30 cellular contexts compared by ENCODE assay signal in the genomic region with DNA sequence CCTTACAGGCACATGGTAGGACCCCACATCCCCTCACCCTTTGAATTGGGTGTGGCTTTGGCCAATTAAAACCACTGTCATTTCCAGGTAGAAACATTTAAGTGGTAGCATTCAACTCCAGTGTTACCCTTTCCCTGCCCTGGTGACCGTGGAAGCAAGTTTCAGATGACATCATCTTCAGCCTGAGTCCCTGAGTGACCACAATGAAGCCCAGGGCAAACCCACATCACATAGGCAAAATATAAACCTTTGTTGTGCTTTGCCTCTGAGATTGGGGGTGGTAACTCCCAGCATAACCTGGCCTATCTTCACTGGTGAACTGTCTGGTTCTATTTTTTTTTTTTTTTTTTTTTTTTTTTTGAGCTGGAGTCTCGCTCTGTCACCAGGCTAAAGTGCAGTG.
A peak's percentile ranks its signal among the peaks of the same experiment; 100 is the strongest.
DNase-seq lines count a peak whose midpoint lies in the region; ATAC-seq, FAIRE-seq and TF ChIP-seq lines count a peak whose summit lies in the region.
"Had no signal": no experiment of that assay in that cellular context is flagged by ENCODE, and none has a peak within 500 bp of the region (broad histone marks: within the 10 kb centered on the region; RNA-seq: fewer than 3 reads in every experiment).

No MANE protein-coding gene starts in this region.

- no peak overlapping the region for H3K27ac Mint-ChIP-seq in stimulated activated naive CD8-positive, alpha-beta T cell treated with anti-CD3 and anti-CD28 coated beads, Interleukin-15, amount 100 ng/mL, for 72 hours
- H3K27ac Mint-ChIP-seq: CD4-positive, alpha-beta memory T cell had no signal

- H3K27me3 ChIP-seq in spleen (replicated peaks in 1 of 7) = no peaks in the 10 kb centered on the region

- H3K27ac ChIP-seq in spleen = peak overlapping the region in 6 of 8 donors; percentile 1 to 68 (median 43)
- H3K27ac ChIP-seq: A549, PC-9, SK-N-MC had no signal

- WGBS in spleen, 5 donors = 63 to 75% (median 67%) methylated on average over 2 of the region's 2 CpGs

- no peaks in the 10 kb centered on the region for H3K9me3 Mint-ChIP-seq in stimulated activated naive CD8-positive, alpha-beta T cell treated with anti-CD3 and anti-CD28 coated beads, Interleukin-15, amount 100 ng/mL, for 72 hours
- H3K9me3 Mint-ChIP-seq: CD4-positive, alpha-beta memory T cell had no signal

- peaks cover 0 to 7% (median 0%) of the 10 kb centered on the region in 6 donors for H3K4me1 ChIP-seq in spleen
- H3K4me1 ChIP-seq: A549, Caco-2 had no signal

- intact Hi-C loops in spleen (cut with DNase I; ENCODE audit: low total_unique reads) = no loop called here

- no peaks in the 10 kb centered on the region for H3K9me3 ChIP-seq in spleen
- H3K9me3 ChIP-seq: A549, Caco-2 had no signal

- ATAC-seq in stimulated activated naive CD8-positive, alpha-beta T cell treated with anti-CD3 and anti-CD28 coated beads, Interleukin-15, amount 100 ng/mL, for 72 hours = no peak
- ATAC-seq: A549, GM12878 had no signal

- H3K4me3 ChIP-seq in spleen = no peak overlapping the region
- H3K4me3 ChIP-seq: A549, GM12878, PC-9, SK-N-MC had no signal

- DNase-seq in EH (ENCODE audit: low read depth) (peak; percentile 22), M059J (ENCODE audit: low read depth) (peak; percentile 87), SW480 (ENCODE audit: low spot score) (peak; percentile 66), spleen (no peak), D721Med (ENCODE audit: insufficient read length, low spot score) (no peak), DMS79 treated with DMSO at 0.1 percent for 48 hours (lab: John Stamatoyannopoulos, UW) (no peak)
- no peak for DNase-seq in stimulated activated naive CD8-positive, alpha-beta T cell treated with anti-CD3 and anti-CD28 coated beads, Interleukin-15, amount 100 ng/mL, for 72 hours
- DNase-seq: AML-193; C1 segment of cervical spinal cord; Caco-2; CD4-positive, alpha-beta memory T cell; DND-41; GDM1; GOT3; HCEC 1CT; KG1; NCI-H1048; NCI-H1417; NCI-H1694; NCI-H2029 treated with DMSO at 0.1 percent for 48 hours; NCI-H446 treated with DMSO at 0.1 percent for 48 hours; NCI-H526; NCI-H82; PC-9; Right ventricle myocardium superior; RPMI8226 had no signal

- no peak for TF ChIP-seq POLR2A in spleen (IDR thresholded peaks at IDR 0.05)

- H3K36me3 ChIP-seq in spleen = no peaks in the 10 kb centered on the region

- TF ChIP-seq CTCF in spleen (IDR thresholded peaks at IDR 0.05 in 8 of 11, conservative IDR thresholded peaks at IDR 0.05 in 3 of 11) (no peak), D721Med (IDR thresholded peaks at IDR 0.05; ENCODE audit: insufficient read depth, missing control alignments) (no peak)

- H3K27me3 Mint-ChIP-seq in stimulated activated naive CD8-positive, alpha-beta T cell treated with anti-CD3 and anti-CD28 coated beads, Interleukin-15, amount 100 ng/mL, for 72 hours = no peaks in the 10 kb centered on the region
- H3K27me3 Mint-ChIP-seq: CD4-positive, alpha-beta memory T cell had no signal

- no peak overlapping the region for H3K4me3 Mint-ChIP-seq in stimulated activated naive CD8-positive, alpha-beta T cell treated with anti-CD3 and anti-CD28 coated beads, Interleukin-15, amount 100 ng/mL, for 72 hours
- H3K4me3 Mint-ChIP-seq: CD4-positive, alpha-beta memory T cell had no signal

- no peak for FAIRE-seq in D721Med (lab: Jason Lieb, UNC)
- FAIRE-seq: A549, GM12878, HTR-8/SVneo had no signal

- no peaks in the 10 kb centered on the region for H3K4me1 Mint-ChIP-seq in stimulated activated naive CD8-positive, alpha-beta T cell treated with anti-CD3 and anti-CD28 coated beads, Interleukin-15, amount 100 ng/mL, for 72 hours
- H3K4me1 Mint-ChIP-seq: CD4-positive, alpha-beta memory T cell had no signal

Comparison
In these comparisons a context has a peak if more than half of its experiments do, and no peak if none do; other contexts are left out.
1. DNase-seq: peak in EH (single experiment), M059J (single experiment) and SW480 (single experiment); none in spleen (single experiment), D721Med (single experiment), DMS79 treated with DMSO at 0.1 percent for 48 hours (single experiment) and stimulated activated naive CD8-positive, alpha-beta T cell treated with anti-CD3 and anti-CD28 coated beads, Interleukin-15, amount 100 ng/mL, for 72 hours (0 of 2).